In the genomic region with DNA sequence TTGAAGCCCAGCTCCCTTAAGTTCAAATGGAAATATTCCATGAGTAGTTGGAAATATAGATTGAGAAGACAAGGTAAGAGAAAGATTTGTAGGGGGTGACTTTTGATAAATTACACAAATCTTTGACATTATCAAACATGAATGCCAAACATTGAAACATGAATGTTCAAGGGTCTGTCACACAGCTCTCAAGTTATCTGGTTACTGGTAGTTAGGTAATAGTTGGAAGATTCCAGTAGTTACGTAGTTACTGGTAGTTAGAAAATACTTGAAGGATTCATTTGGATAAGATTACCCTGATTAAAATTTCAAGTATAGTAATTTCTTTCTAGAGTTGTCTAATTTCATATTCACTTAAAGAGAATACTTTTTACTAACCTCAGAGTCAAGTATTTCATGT, we compare ENCODE assay signal across 8 cellular contexts.
"Had no signal": no experiment of that assay in that cellular context is flagged by ENCODE, and none has a peak within 500 bp of the region (broad histone marks: within the 10 kb centered on the region; RNA-seq: fewer than 3 reads in every experiment).

No MANE protein-coding gene starts in this region.

- H3K27ac Mint-ChIP-seq: GM23338 had no signal

- H3K4me3 Mint-ChIP-seq: GM23338, H9, IgD-negative memory B cell had no signal

- H3K27ac ChIP-seq: HL-60 had no signal

- FAIRE-seq: H1, H54, HepG2 had no signal

- ATAC-seq: GM23338, HepG2 had no signal

- H3K4me3 ChIP-seq: GM23338 had no signal

- H3K9me3 Mint-ChIP-seq: GM23338, H9, IgD-negative memory B cell had no signal

- H3K27me3 Mint-ChIP-seq: IgD-negative memory B cell had no signal

- H2AFZ ChIP-seq: GM23338 had no signal

- DNase-seq: H9, HCEC 1CT had no signal

- H3K4me2 ChIP-seq: GM23338 had no signal
